Comparison of ENCODE assay signal across 22 cellular contexts in the genomic region with DNA sequence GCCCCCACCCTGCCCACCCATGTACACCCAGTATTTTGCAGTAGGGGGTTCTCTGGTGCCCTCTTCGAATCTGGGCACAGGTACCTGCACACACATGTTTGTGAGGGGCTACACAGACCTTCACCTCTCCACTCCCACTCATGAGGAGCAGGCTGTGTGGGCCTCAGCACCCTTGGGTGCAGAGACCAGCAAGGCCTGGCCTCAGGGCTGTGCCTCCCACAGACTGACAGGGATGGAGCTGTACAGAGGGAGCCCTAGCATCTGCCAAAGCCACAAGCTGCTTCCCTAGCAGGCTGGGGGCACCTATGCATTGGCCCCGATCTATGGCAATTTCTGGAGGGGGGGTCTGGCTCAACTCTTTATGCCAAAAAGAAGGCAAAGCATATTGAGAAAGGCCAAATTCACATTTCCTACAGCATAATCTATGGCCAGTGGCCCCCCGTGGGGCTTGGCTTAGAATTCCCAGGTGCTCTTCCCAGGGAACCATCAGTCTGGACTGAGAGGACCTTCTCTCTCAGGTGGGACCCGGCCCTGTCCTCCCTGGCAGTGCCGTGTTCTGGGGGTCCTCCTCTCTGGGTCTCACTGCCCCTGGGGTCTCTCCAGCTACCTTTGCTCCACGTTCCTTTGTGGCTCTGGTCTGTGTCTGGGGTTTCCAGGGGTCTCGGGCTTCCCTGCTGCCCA. TPM values are rescaled to one million over a fixed set of nuclear protein-coding genes. Genes with fewer than 3 reads are reported as not detected.
"Had no signal": no experiment of that assay in that cellular context is flagged by ENCODE, and none has a peak within 500 bp of the region (broad histone marks: within the 10 kb centered on the region; RNA-seq: fewer than 3 reads in every experiment).

No MANE protein-coding gene starts in this region.

- H3K27ac ChIP-seq: SJSA1, SK-N-MC had no signal

- H3K4me3 ChIP-seq: MG63, SJSA1, SK-N-MC had no signal

- DNase-seq: IMR-90, Karpas-422, KG1, MG63, NCI-H1092, NCI-H1105 treated with DMSO at 0.1 percent for 48 hours, NCI-H1417 treated with DMSO at 0.1 percent for 48 hours, NCI-H146, NCI-H1694 treated with DMSO at 0.1 percent for 48 hours, NCI-H1930, NCI-H2081, NCI-H2107, NCI-H2227 treated with DMSO at 0.1 percent for 48 hours, NCI-H524, NCI-H526 treated with DMSO at 0.1 percent for 48 hours, NCI-H748 treated with DMSO at 0.1 percent for 48 hours, Right ventricle myocardium superior, RPMI8226, SIG-M5 had no signal

- H3K36me3 ChIP-seq: MG63, SJSA1 had no signal

- FAIRE-seq: RCC 7860 had no signal

- H3K9me3 ChIP-seq: MG63, SJSA1 had no signal

RNA-seq across cellular contexts. Expression of a gene that starts 9.3 kb away (rescaled TPM):
- total RNA-seq: IMR-90, Right ventricle myocardium superior had no signal
